In genomic region chr10:62270020-62270419, GRCh38 we compare ENCODE assay signal across 18 cellular contexts. TPM values are rescaled to one million over a fixed set of nuclear protein-coding genes. Genes with fewer than 3 reads are reported as not detected.
DNase-seq lines count a peak whose midpoint lies in the region; ATAC-seq and TF ChIP-seq lines count a peak whose summit lies in the region.
"Had no signal": no experiment of that assay in that cellular context is flagged by ENCODE, and none has a peak within 500 bp of the region (broad histone marks: within the 10 kb centered on the region; RNA-seq: fewer than 3 reads in every experiment).

No MANE protein-coding gene starts in this region.

- peak overlapping the region; percentile 82 for H3K4me3 Mint-ChIP-seq in activated CD4-positive, alpha-beta T cell treated with anti-CD3 and anti-CD28 coated beads for 36 hours
- H3K4me3 Mint-ChIP-seq in GM23338 (no peak overlapping the region), WTC11 (peak overlapping the region; percentile 76; the same call in 1 of the 2 replicates), natural killer cell (peak overlapping the region; percentile 94)

- H4K20me1 ChIP-seq in GM23338 (replicated peaks; ENCODE audit: insufficient read depth) (peaks cover 6% of the 10 kb centered on the region), GM23248 (ENCODE audit: insufficient read depth) (no peaks in the 10 kb centered on the region)

- H3K36me3 ChIP-seq in GM23338 (ENCODE audit: insufficient read depth) (no peaks in the 10 kb centered on the region), GM23248 (ENCODE audit: low read depth) (no peaks in the 10 kb centered on the region)
- H3K36me3 ChIP-seq: colonic mucosa, left ventricle myocardium inferior, spleen had no signal

- H2AFZ ChIP-seq in GM23338 (peak overlapping the region; percentile 100; the same call in 1 of the 2 replicates), GM23248 (no peak overlapping the region)

- peaks cover 31% of the 10 kb centered on the region for H3K27me3 Mint-ChIP-seq in activated CD4-positive, alpha-beta T cell treated with anti-CD3 and anti-CD28 coated beads for 36 hours
- peaks cover 5% of the 10 kb centered on the region for H3K27me3 Mint-ChIP-seq in GM23338 (ENCODE audit: insufficient read depth, low read depth, poor library complexity)
- peaks cover 5% of the 10 kb centered on the region for H3K27me3 Mint-ChIP-seq in WTC11 (ENCODE audit: low read depth)
- H3K27me3 Mint-ChIP-seq in natural killer cell (ENCODE audit: low read depth in 2 of 2): peaks cover 15 to 18% of the 10 kb centered on the region in 2 donors

- POLR2A ChIA-PET in activated CD4-positive, alpha-beta T cell treated with anti-CD3 and anti-CD28 coated beads for 36 hours (lab: Charles Lee): interaction anchor here (0.6 kb wide), 1 partner anchor 680 kb away, joined by 4 read pairs; no protein-coding TSS in a partner anchor
- POLR2A ChIA-PET in WTC11 (lab: Charles Lee): no interaction called here

- H3K27me3 ChIP-seq in GM23338 (ENCODE audit: insufficient read depth) (peaks cover 8% of the 10 kb centered on the region; the same call in 1 of the 2 replicates), GM23248 (replicated peaks; ENCODE audit: insufficient read depth) (no peaks in the 10 kb centered on the region)
- H3K27me3 ChIP-seq: colonic mucosa had no signal

- no peak overlapping the region for H3K4me2 ChIP-seq in GM23338
- no peak overlapping the region for H3K4me2 ChIP-seq in GM23248 (ENCODE audit: unreplicated experiment)

- intact Hi-C loops in activated CD4-positive, alpha-beta T cell treated with anti-CD3 and anti-CD28 coated beads for 36 hours (cut with DNase I, micrococcal nuclease): no loop called here
- intact Hi-C loops in natural killer cell (cut with micrococcal nuclease): no loop called here

- peak; percentile 64 for ATAC-seq in activated CD4-positive, alpha-beta T cell treated with anti-CD3 and anti-CD28 coated beads for 36 hours
- ATAC-seq in GM23338 (no peak), WTC11 (no peak), natural killer cell (no peak)

- H3K27ac ChIP-seq in GM23338 (ENCODE audit: low read depth) (no peak overlapping the region), GM23248 (no peak overlapping the region)
- H3K27ac ChIP-seq: colonic mucosa, left ventricle myocardium inferior, spleen had no signal

- DNase-seq in activated CD4-positive, alpha-beta T cell treated with anti-CD3 and anti-CD28 coated beads for 36 hours: peak; percentile 30
- DNase-seq in activated CD4-positive, alpha-beta T cell treated with anti-CD3 and anti-CD28 coated beads, Interleukin-2, amount 50 U/mL, for 4 hours: no peak
- DNase-seq in GM23338 (ENCODE audit: low spot score) (no peak), WTC11 (ENCODE audit: low spot score) (no peak), natural killer cell (no peak), GM23248 (no peak), ecto neural progenitor cell (ENCODE audit: low spot score) (no peak), H4 (ENCODE audit: low spot score) (no peak)
- DNase-seq: activated T-cell treated with anti-CD3 and anti-CD28 coated beads, Interleukin-2, amount 50 U/mL, for 48 hours; aorta; colonic mucosa; KBM-7; left ventricle myocardium inferior; NCI-H1092; NCI-H446; SHP77; spleen; stimulated activated naive CD4-positive, alpha-beta T cell treated with Interleukin-2 at 50 U/mL for 16 hours had no signal

- CTCF ChIA-PET in activated CD4-positive, alpha-beta T cell treated with anti-CD3 and anti-CD28 coated beads for 36 hours (lab: Charles Lee): interaction anchor here (0.9 to 3.7 kb wide), 2 partner anchors 25 to 167 kb away, joined by 4 to 14 read pairs; no protein-coding TSS in a partner anchor
- CTCF ChIA-PET in WTC11 (lab: Charles Lee): interaction anchor here (0.8 kb wide), 1 partner anchor 25 kb away, joined by 4 read pairs; no protein-coding TSS in a partner anchor

- H3K9me3 ChIP-seq in GM23248 (ENCODE audit: low read depth): no peaks in the 10 kb centered on the region
- H3K9me3 ChIP-seq: colonic mucosa, left ventricle myocardium inferior, spleen had no signal

- H3K36me3 Mint-ChIP-seq in activated CD4-positive, alpha-beta T cell treated with anti-CD3 and anti-CD28 coated beads for 36 hours (ENCODE audit: low read depth): no peaks in the 10 kb centered on the region
- no peaks in the 10 kb centered on the region for H3K36me3 Mint-ChIP-seq in GM23338 (ENCODE audit: low read depth)
- no peaks in the 10 kb centered on the region for H3K36me3 Mint-ChIP-seq in WTC11
- H3K36me3 Mint-ChIP-seq in natural killer cell: no peaks in the 10 kb centered on the region

- H3K9ac ChIP-seq in GM23248: no peak overlapping the region

- no peak overlapping the region for H3K27ac Mint-ChIP-seq in activated CD4-positive, alpha-beta T cell treated with anti-CD3 and anti-CD28 coated beads for 36 hours
- H3K27ac Mint-ChIP-seq in GM23338 (no peak overlapping the region), WTC11 (no peak overlapping the region), natural killer cell (no peak overlapping the region)

- H3K4me1 ChIP-seq in GM23338 (ENCODE audit: insufficient read depth) (peaks cover 23% of the 10 kb centered on the region), GM23248 (ENCODE audit: insufficient read depth) (no peaks in the 10 kb centered on the region; the same call in 1 of the 2 replicates)

- H3K4me1 Mint-ChIP-seq in activated CD4-positive, alpha-beta T cell treated with anti-CD3 and anti-CD28 coated beads for 36 hours: peaks cover 14% of the 10 kb centered on the region
- H3K4me1 Mint-ChIP-seq in GM23338 (peaks cover 22% of the 10 kb centered on the region), WTC11 (peaks cover 27% of the 10 kb centered on the region), natural killer cell (peaks cover 12 to 24% of the 10 kb centered on the region in 2 donors)

- whole genome bisulfite sequencing in GM23248 (ENCODE audit: low coverage in 1 of 2, low lambda C conversion rate in 2 of 2, missing lambda C conversion rate in 2 of 2), 2 experiments: 92 to 95% methylated on average over 4 of the region's 4 CpGs

- 0 out of 2 replicates have a peak, but pooled peaks cover 2% of the 10 kb centered on the region for H3F3A ChIP-seq in GM23338 (replicated peaks; ENCODE audit: low read depth)
- H3F3A ChIP-seq in GM23248 (ENCODE audit: insufficient read depth): no peaks in the 10 kb centered on the region; the same call in 1 of the 2 replicates

- H3K4me3 ChIP-seq in GM23338 (no peak overlapping the region), GM23248 (no peak overlapping the region)

- H3K9me2 ChIP-seq in GM23338 (ENCODE audit: insufficient read depth) (no peaks in the 10 kb centered on the region), GM23248 (ENCODE audit: insufficient read depth) (no peaks in the 10 kb centered on the region)

- TF ChIP-seq CTCF in GM23338 (conservative IDR thresholded peaks at IDR 0.05; ENCODE audit: low read depth in 2 of 2) (no peak), WTC11 (IDR thresholded peaks at IDR 0.05) (no peak), natural killer cell (IDR thresholded peaks at IDR 0.05) (no peak)

- no peaks in the 10 kb centered on the region for H3K9me3 Mint-ChIP-seq in activated CD4-positive, alpha-beta T cell treated with anti-CD3 and anti-CD28 coated beads for 36 hours (ENCODE audit: low read depth)
- no peaks in the 10 kb centered on the region for H3K9me3 Mint-ChIP-seq in GM23338
- no peaks in the 10 kb centered on the region for H3K9me3 Mint-ChIP-seq in WTC11
- H3K9me3 Mint-ChIP-seq in natural killer cell: no peaks in the 10 kb centered on the region

- peaks cover 29% of the 10 kb centered on the region for H3K79me2 ChIP-seq in GM23338 (replicated peaks; ENCODE audit: insufficient read depth)
- H3K79me2 ChIP-seq in GM23248 (ENCODE audit: insufficient read depth): no peaks in the 10 kb centered on the region

- in situ Hi-C loops in GM23248 (cut with MboI): loop anchor here (25.0 kb wide), 3 partner anchors 292 to 867 kb away; partner anchors contain the start of genes ADO, EGR2 and NRBF2

TF ChIP-seq in WTC11, 78 proteins besides CTCF, POLR2A, EP300 and RAD21 (continues in another document):
- TF ChIP-seq ZNF138 (CRISPR knock-in tag; conservative IDR thresholded peaks at IDR 0.05) (no peak), FOXK1 (CRISPR knock-in tag; IDR thresholded peaks at IDR 0.05) (no peak), IRF1 (CRISPR knock-in tag; IDR thresholded peaks at IDR 0.05) (no peak), MXD4 (CRISPR knock-in tag; IDR thresholded peaks at IDR 0.05; ENCODE audit: borderline replicate concordance) (no peak), MYBL2 (CRISPR knock-in tag; IDR thresholded peaks at IDR 0.05) (no peak)

RNA-seq across cellular contexts. Expression of gene RTKN2, which starts 1.4 kb away (rescaled TPM):
- 1 to 10 TPM; 4.8 TPM for total RNA-seq in activated CD4-positive, alpha-beta T cell treated with anti-CD3 and anti-CD28 coated beads for 36 hours
- 23.6 and 25.4 TPM in 2 replicates for total RNA-seq in GM23338 (2014; rRNA removed; shearing (Covaris generic))
- 11.7 and 15.3 TPM in 2 replicates for polyA plus RNA-seq in GM23338 (2016; fragmentation: Nextera tagmentation; extraction: Ambion mirVana)
- 16.7 to 20.5 TPM (median 16.8 TPM) in 3 replicates for total RNA-seq in WTC11 (2021)
- under 1 TPM; 0.31 to 0.61 (median 0.33) TPM for total RNA-seq in natural killer cell
- total RNA-seq in GM23248 (2014; rRNA removed; shearing (Covaris generic)): under 0.01 and 0.11 TPM in 2 replicates
- 0.15 and 0.41 TPM in 2 replicates for polyA plus RNA-seq in GM23248 (2016; fragmentation: Nextera tagmentation; extraction: Ambion mirVana)
- 7.1 and 7.3 TPM in 2 replicates for total RNA-seq in H4 (2014; rRNA removed; shearing (Covaris generic))
- total RNA-seq: left ventricle myocardium inferior had no signal
